24 cellular contexts compared by ENCODE assay signal in genomic region chr17:49637739-49638138, GRCh38. TPM values are rescaled to one million over a fixed set of nuclear protein-coding genes. Genes with fewer than 3 reads are reported as not detected.
A peak's percentile ranks its signal among the peaks of the same experiment; 100 is the strongest.
DNase-seq lines count a peak whose midpoint lies in the region; ATAC-seq and TF ChIP-seq lines count a peak whose summit lies in the region.
"Had no signal": no experiment of that assay in that cellular context is flagged by ENCODE, and none has a peak within 500 bp of the region (broad histone marks: within the 10 kb centered on the region; RNA-seq: fewer than 3 reads in every experiment).

No MANE protein-coding gene starts in this region.

- TF ChIP-seq CTCF in right atrium auricular region (IDR thresholded peaks at IDR 0.05) (no peak), brain microvascular endothelial cell (IDR thresholded peaks at IDR 0.05; ENCODE audit: low read depth, low read length, missing control alignments) (no peak), osteocyte (IDR thresholded peaks at IDR 0.05) (no peak), transverse colon (IDR thresholded peaks at IDR 0.05) (no peak)

- H3K27ac Mint-ChIP-seq in osteocyte (ENCODE audit: unreplicated experiment): peak overlapping the region; percentile 71
- H3K27ac Mint-ChIP-seq: activated CD8-positive, alpha-beta T cell treated with anti-CD3 and anti-CD28 coated beads, Interleukin-2, amount 10 ng/mL, durations not matched to agents 7 days and 5 days; T-helper 17 cell had no signal

- no peak for TF ChIP-seq EP300 in transverse colon (IDR thresholded peaks at IDR 0.05; ENCODE audit: low read depth)

- 78% methylated on average over 1 of the region's 1 CpG; no CpG with 5 or more reads in 1 of the 2 donors for WGBS in transverse colon (ENCODE audit: low coverage in 1 of 2), 2 donors

- H3K36me3 ChIP-seq in right atrium auricular region (peaks cover 4% of the 10 kb centered on the region), brain microvascular endothelial cell (replicated peaks) (no peaks in the 10 kb centered on the region), transverse colon (peaks cover 0 to 4% (median 0%) of the 10 kb centered on the region in 4 donors)
- H3K36me3 ChIP-seq: pancreas, upper lobe of right lung had no signal

- H3K4me3 ChIP-seq in right atrium auricular region (no peak overlapping the region), brain microvascular endothelial cell (ENCODE audit: low read depth, low read length) (no peak overlapping the region), transverse colon (no peak overlapping the region)
- H3K4me3 ChIP-seq: BLaER1, GM23248, pancreas, spleen, upper lobe of right lung had no signal

- peaks cover 10% of the 10 kb centered on the region for H3K36me3 Mint-ChIP-seq in osteocyte (ENCODE audit: unreplicated experiment)

- H3K27ac ChIP-seq in right atrium auricular region (peak overlapping the region; percentile 56 to 83), brain microvascular endothelial cell (peak overlapping the region; percentile 61), transverse colon (peak overlapping the region in 3 of 4 donors; percentile 31 to 84 (median 78))
- H3K27ac ChIP-seq: BLaER1, pancreas, RWPE1, spleen, upper lobe of right lung had no signal

- ATAC-seq in HG02885 (IDR thresholded peaks at IDR 0.05; ENCODE audit: poor library complexity, unreplicated experiment): no peak
- ATAC-seq in HG02981 (IDR thresholded peaks at IDR 0.05; ENCODE audit: unreplicated experiment): no peak
- ATAC-seq: activated CD8-positive, alpha-beta T cell treated with anti-CD3 and anti-CD28 coated beads, Interleukin-2, amount 10 ng/mL, durations not matched to agents 7 days and 5 days; left colon; pancreas; T-helper 17 cell; upper lobe of right lung had no signal

- DNase-seq in right atrium auricular region (ENCODE audit: low spot score) (no peak), cardiac septum (ENCODE audit: low spot score) (no peak), brain microvascular endothelial cell (no peak), osteocyte (ENCODE audit: extremely low spot score, unreplicated experiment) (no peak), transverse colon (no peak)
- no peak for DNase-seq in stimulated activated naive CD4-positive, alpha-beta T cell (lab: John Stamatoyannopoulos, UW)
- DNase-seq: activated CD8-positive, alpha-beta T cell treated with anti-CD3 and anti-CD28 coated beads, Interleukin-2, amount 10 ng/mL, durations not matched to agents 7 days and 5 days; activated effector memory CD4-positive, alpha-beta T cell treated with anti-CD3 and anti-CD28 coated beads, Interleukin-2, amount 50 U/mL, for 16 hours; left colon; mesenchymal stem cell; NCI-H1694; pancreas; retina; spleen; stimulated activated CD4-positive, alpha-beta T cell treated with anti-CD3 and anti-CD28 coated beads, Interleukin-2, amount 100 ng/mL, for 24 hours; substantia nigra; T-helper 17 cell had no signal

- H3K27me3 ChIP-seq in right atrium auricular region (no peaks in the 10 kb centered on the region), brain microvascular endothelial cell (replicated peaks) (no peaks in the 10 kb centered on the region), transverse colon (no peaks in the 10 kb centered on the region)
- H3K27me3 ChIP-seq: BLaER1, pancreas, spleen, upper lobe of right lung had no signal

- peaks cover 61% of the 10 kb centered on the region for H3K4me1 Mint-ChIP-seq in osteocyte (ENCODE audit: unreplicated experiment)

- in situ Hi-C loops in brain microvascular endothelial cell (cut with HindIII; ENCODE audit: low pct_ligation_motif_present, low sequenced_read_pairs): no loop called here
- in situ Hi-C loops in transverse colon (cut with MboI; ENCODE audit: low pct_ligation_motif_present in 1 of 4, low pct_unique_long_range_greater_than_20kb in 1 of 4, low sequenced_read_pairs in 3 of 4): no loop called here

- H3K9me3 ChIP-seq in right atrium auricular region (no peaks in the 10 kb centered on the region), transverse colon (no peaks in the 10 kb centered on the region)
- H3K9me3 ChIP-seq: pancreas, upper lobe of right lung had no signal

- no peak for TF ChIP-seq POLR2A in transverse colon (IDR thresholded peaks at IDR 0.05)

- no peak overlapping the region for H3K4me3 Mint-ChIP-seq in osteocyte (ENCODE audit: unreplicated experiment)
- H3K4me3 Mint-ChIP-seq: activated CD8-positive, alpha-beta T cell treated with anti-CD3 and anti-CD28 coated beads, Interleukin-2, amount 10 ng/mL, durations not matched to agents 7 days and 5 days; brain; T-helper 17 cell had no signal

- no peaks in the 10 kb centered on the region for H3K27me3 Mint-ChIP-seq in osteocyte (ENCODE audit: unreplicated experiment)
- H3K27me3 Mint-ChIP-seq: brain, T-helper 17 cell had no signal

- no peaks in the 10 kb centered on the region for H3K9me3 Mint-ChIP-seq in osteocyte (ENCODE audit: unreplicated experiment)

- H3K4me1 ChIP-seq in right atrium auricular region: peaks cover 0 to 73% of the 10 kb centered on the region in 2 donors
- peaks cover 5 to 46% (median 14%) of the 10 kb centered on the region in 4 donors for H3K4me1 ChIP-seq in transverse colon

- intact Hi-C loops in cardiac septum (cut with DNase I) (loop anchor here (5.0 kb wide), 1 partner anchor 40 kb away; the partner anchor contains the start of gene SPOP), transverse colon (cut with DNase I; ENCODE audit: low total_unique reads) (loop anchor here (10.0 kb wide), 1 partner anchor 63 kb away; the partner anchor contains the start of gene NXPH3)

RNA-seq across cellular contexts. Expression of gene SPOP, which starts 40.2 kb away (rescaled TPM):
- total RNA-seq in right atrium auricular region (10 to 100 TPM; 40.9 to 71.8 TPM), cardiac septum (68.3 TPM), osteocyte (63.9 and 68.6 TPM in 2 replicates), transverse colon (100 to 1,000 TPM in 1 of 4 donors, 10 to 100 TPM in 3; 75.6 to 352 (median 95.3) TPM)
